Comparison of ENCODE assay signal across 8 cellular contexts in the genomic region with DNA sequence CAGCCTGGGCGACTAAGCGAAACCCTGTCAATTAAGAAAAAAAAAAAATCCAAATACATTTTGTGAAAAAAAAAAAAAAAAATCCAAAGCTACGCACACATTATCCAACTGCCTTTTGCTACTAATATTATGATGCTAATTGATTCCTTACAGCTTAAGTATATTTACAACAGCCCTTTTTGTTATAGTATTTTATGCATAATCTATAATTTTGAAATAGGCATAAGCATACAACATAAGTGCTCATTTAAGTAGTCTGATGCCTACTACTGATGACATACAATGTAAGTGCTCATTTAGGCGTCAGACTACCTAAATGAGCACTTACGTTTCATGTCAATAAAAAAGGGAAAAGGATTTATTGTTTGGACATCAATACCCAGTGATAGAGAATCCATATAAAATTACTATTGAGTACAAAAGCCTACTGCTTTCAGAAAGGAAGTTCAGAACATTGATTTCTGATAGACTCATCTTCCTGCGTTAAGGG. TPM values are rescaled to one million over a fixed set of nuclear protein-coding genes. Genes with fewer than 3 reads are reported as not detected.
DNase-seq lines count a peak whose midpoint lies in the region; ATAC-seq and TF ChIP-seq lines count a peak whose summit lies in the region.

No MANE protein-coding gene starts in this region.

- H3K9me3 Mint-ChIP-seq in IgD-negative memory B cell (no peaks in the 10 kb centered on the region), chondrocyte (ENCODE audit: low read depth) (no peaks in the 10 kb centered on the region)
- H3K9me3 Mint-ChIP-seq in natural killer cell treated with Interleukin-12 subunit alpha and Interleukin-12 subunit beta and Interleukin-15 and Interleukin-18, amount 100 ng/mL, for 72 hours: no peaks in the 10 kb centered on the region

- H3K27me3 ChIP-seq in ACC112 (ENCODE audit: insufficient read depth, low read length): no peaks in the 10 kb centered on the region

- H3K79me2 ChIP-seq in ACC112 (ENCODE audit: control insufficient read depth, insufficient read depth, low read length, unreplicated experiment): peaks cover 42% of the 10 kb centered on the region

- H3K36me3 ChIP-seq in ACC112 (ENCODE audit: insufficient read depth, low read length): no peaks in the 10 kb centered on the region

- H2AFZ ChIP-seq in ACC112 (ENCODE audit: low read length, unreplicated experiment): peak overlapping the region; percentile 100

- ATAC-seq in natural killer cell treated with Interleukin-12 subunit alpha and Interleukin-12 subunit beta and Interleukin-15 and Interleukin-18, amount 100 ng/mL, for 72 hours: no peak
- no peak for ATAC-seq in GM21515 (IDR thresholded peaks at IDR 0.05; ENCODE audit: unreplicated experiment)

- H3K27ac ChIP-seq in ACC112 (ENCODE audit: low read depth, low read length): peak overlapping the region; percentile 18; the same call in 1 of the 2 replicates

- H3K4me1 ChIP-seq in ACC112 (ENCODE audit: control insufficient read depth, insufficient read depth, low read length, unreplicated experiment): peaks cover 19% of the 10 kb centered on the region

- peaks cover 1% of the 10 kb centered on the region for H3K27me3 Mint-ChIP-seq in IgD-negative memory B cell
- H3K27me3 Mint-ChIP-seq in chondrocyte (ENCODE audit: low read depth): no peaks in the 10 kb centered on the region
- H3K27me3 Mint-ChIP-seq in natural killer cell treated with Interleukin-12 subunit alpha and Interleukin-12 subunit beta and Interleukin-15 and Interleukin-18, amount 100 ng/mL, for 72 hours: no peaks in the 10 kb centered on the region

- H3K4me3 Mint-ChIP-seq in IgD-negative memory B cell (peak overlapping the region; percentile 82 to 96 (median 92)), chondrocyte (ENCODE audit: unreplicated experiment) (peak overlapping the region; percentile 90)
- H3K4me3 Mint-ChIP-seq in natural killer cell treated with Interleukin-12 subunit alpha and Interleukin-12 subunit beta and Interleukin-15 and Interleukin-18, amount 100 ng/mL, for 72 hours: peak overlapping the region; percentile 96

- peak overlapping the region in 2 of 3 donors; percentile 64 to 96 for H3K27ac Mint-ChIP-seq in IgD-negative memory B cell
- H3K27ac Mint-ChIP-seq in chondrocyte (ENCODE audit: unreplicated experiment): peak overlapping the region; percentile 87
- peak overlapping the region; percentile 95 for H3K27ac Mint-ChIP-seq in natural killer cell treated with Interleukin-12 subunit alpha and Interleukin-12 subunit beta and Interleukin-15 and Interleukin-18, amount 100 ng/mL, for 72 hours

- DNase-seq in chondrocyte (ENCODE audit: low spot score) (no peak), NCI-H2196 treated with DMSO at 0.1 percent for 48 hours (lab: John Stamatoyannopoulos, UW; ENCODE audit: unreplicated experiment) (no peak), NCI-H526 (lab: John Stamatoyannopoulos, UW) (no peak)
- no peak for DNase-seq in natural killer cell treated with Interleukin-12 subunit alpha and Interleukin-12 subunit beta and Interleukin-15 and Interleukin-18, amount 100 ng/mL, for 72 hours (ENCODE audit: low spot score)
- no peak for DNase-seq in stimulated activated CD4-positive, alpha-beta T cell treated with anti-CD3 and anti-CD28 coated beads, Interleukin-12 subunit alpha, Interleukin-12 subunit beta, amount 100 ng/mL, for 4 hours

- TF ChIP-seq CTCF in chondrocyte (IDR thresholded peaks at IDR 0.05): no peak

- peak overlapping the region; percentile 91 for H3K4me3 ChIP-seq in ACC112 (ENCODE audit: low read depth, low read length)

- peaks cover 2% of the 10 kb centered on the region for H3K36me3 Mint-ChIP-seq in IgD-negative memory B cell
- H3K36me3 Mint-ChIP-seq in chondrocyte (ENCODE audit: low read depth): no peaks in the 10 kb centered on the region
- peaks cover 15% of the 10 kb centered on the region for H3K36me3 Mint-ChIP-seq in natural killer cell treated with Interleukin-12 subunit alpha and Interleukin-12 subunit beta and Interleukin-15 and Interleukin-18, amount 100 ng/mL, for 72 hours

- H3K4me1 Mint-ChIP-seq in IgD-negative memory B cell: peaks cover 40 to 49% (median 46%) of the 10 kb centered on the region in 3 donors
- H3K4me1 Mint-ChIP-seq in chondrocyte (ENCODE audit: low read depth): peaks cover 39% of the 10 kb centered on the region
- peaks cover 56 to 62% of the 10 kb centered on the region in 2 donors for H3K4me1 Mint-ChIP-seq in natural killer cell treated with Interleukin-12 subunit alpha and Interleukin-12 subunit beta and Interleukin-15 and Interleukin-18, amount 100 ng/mL, for 72 hours (ENCODE audit: low read depth in 2 of 2)

RNA-seq across cellular contexts. Expression of a gene that starts 0.8 kb away (rescaled TPM):
- 30.3 TPM for polyA plus RNA-seq in IgD-negative memory B cell
- total RNA-seq in chondrocyte: 26.2 to 28.3 TPM (median 26.8 TPM) in 3 replicates
- 100 to 1,000 TPM in 1 of 2 donors, 10 to 100 TPM in 1; 85.6 to 123 TPM for total RNA-seq in natural killer cell treated with Interleukin-12 subunit alpha and Interleukin-12 subunit beta and Interleukin-15 and Interleukin-18, amount 100 ng/mL, for 72 hours

RNA-seq across cellular contexts. Expression of a gene that starts 56.6 kb away (rescaled TPM):
- polyA plus RNA-seq in IgD-negative memory B cell: 46.8 TPM
- 28.5 to 37.4 TPM (median 31.3 TPM) in 3 replicates for total RNA-seq in chondrocyte
- total RNA-seq in natural killer cell treated with Interleukin-12 subunit alpha and Interleukin-12 subunit beta and Interleukin-15 and Interleukin-18, amount 100 ng/mL, for 72 hours: 10 to 100 TPM; 51.2 to 53.4 TPM
